3 cellular contexts compared by ENCODE assay signal in the genomic region with DNA sequence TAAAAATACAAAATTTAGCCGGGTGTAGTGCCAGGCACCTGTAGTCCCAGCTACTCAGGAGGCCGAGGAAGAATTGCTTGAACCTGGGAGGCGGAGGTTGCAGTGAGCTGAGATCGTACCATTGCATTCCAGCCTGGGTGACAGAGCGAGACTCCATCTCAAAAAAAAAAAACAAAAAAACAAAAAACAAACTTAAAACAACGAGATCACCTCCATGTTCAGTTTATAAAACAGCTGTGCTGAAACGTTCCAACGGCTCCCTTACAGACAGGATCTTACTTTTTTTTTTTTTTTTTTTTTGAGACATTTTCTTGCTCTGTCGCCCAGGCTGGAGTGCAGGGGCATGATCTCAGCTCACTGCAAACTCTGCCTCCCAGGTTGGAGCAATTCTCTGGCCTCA. TPM values are rescaled to one million over a fixed set of nuclear protein-coding genes. Genes with fewer than 3 reads are reported as not detected.
"Had no signal": no experiment of that assay in that cellular context is flagged by ENCODE, and none has a peak within 500 bp of the region (broad histone marks: within the 10 kb centered on the region; RNA-seq: fewer than 3 reads in every experiment).

No MANE protein-coding gene starts in this region.

RNA-seq across cellular contexts. Expression of a gene that starts 22.1 kb away (rescaled TPM):
- total RNA-seq: OCI-LY7, PC-9, SJSA1 had no signal

RNA-seq across cellular contexts. Expression of a gene that starts 43.5 kb away (rescaled TPM):
- total RNA-seq: OCI-LY7, PC-9 had no signal
